In genomic region chr17:60751884-60752283, GRCh38 we compare ENCODE assay signal across 8 cellular contexts.
"Had no signal": no experiment of that assay in that cellular context is flagged by ENCODE, and none has a peak within 500 bp of the region (broad histone marks: within the 10 kb centered on the region; RNA-seq: fewer than 3 reads in every experiment).

No MANE protein-coding gene starts in this region.

- H3K4me3 Mint-ChIP-seq: HFFc6 had no signal

- ATAC-seq: HCT116, HepG2 had no signal

- FAIRE-seq: HepG2 had no signal

- H3K27me3 Mint-ChIP-seq: IgD-negative memory B cell had no signal

- H3K27ac Mint-ChIP-seq: HFFc6 had no signal

- DNase-seq: GM23248, GOT3, H7, HFFc6, KBM-7 had no signal
